Comparison of ENCODE assay signal across 8 cellular contexts in the genomic region with DNA sequence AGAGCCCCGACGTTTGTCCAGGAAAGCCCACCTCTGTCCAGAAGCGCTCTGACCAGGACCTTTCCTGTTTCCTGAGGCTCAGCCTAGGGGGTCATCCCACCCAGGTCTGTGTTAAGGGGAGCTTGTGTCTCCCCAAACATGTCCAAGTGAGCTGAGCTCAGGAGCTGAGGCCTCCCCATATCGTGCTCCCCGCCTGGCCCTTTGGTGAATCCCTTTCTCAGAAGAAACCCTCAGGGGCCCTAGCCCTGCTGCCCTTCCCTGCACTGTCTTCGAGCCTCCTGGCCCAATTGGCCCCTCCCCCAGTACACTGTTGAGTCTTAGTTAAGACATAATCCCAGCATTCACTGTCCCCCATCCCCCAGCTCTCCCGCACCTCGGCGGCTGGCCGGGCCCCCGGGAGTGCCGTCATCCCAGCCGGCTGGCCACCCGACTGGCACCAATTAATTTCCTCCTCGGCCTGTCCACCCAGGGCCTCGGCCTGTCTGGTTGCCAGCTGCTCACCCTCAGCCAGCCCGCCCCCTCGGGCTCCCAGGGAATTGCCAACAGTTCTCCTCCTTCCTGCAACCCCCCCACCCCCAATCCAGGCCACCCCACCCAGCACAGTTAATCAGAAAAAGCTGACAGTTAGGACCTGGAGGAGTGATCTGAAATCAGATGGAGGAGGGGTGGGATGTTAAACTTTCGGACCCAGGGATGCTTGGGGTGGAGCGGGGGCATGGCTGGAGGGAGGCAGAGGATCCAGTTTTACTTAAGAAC. TPM values are rescaled to one million over a fixed set of nuclear protein-coding genes. Genes with fewer than 3 reads are reported as not detected.
A peak's percentile ranks its signal among the peaks of the same experiment; 100 is the strongest.
DNase-seq lines count a peak whose midpoint lies in the region; ATAC-seq, FAIRE-seq and TF ChIP-seq lines count a peak whose summit lies in the region.

No MANE protein-coding gene starts in this region.

- no peak for ATAC-seq in left lobe of liver
- ATAC-seq in HG02970 (IDR thresholded peaks at IDR 0.05; ENCODE audit: low FRiP score, unreplicated experiment): no peak

- H3K27ac ChIP-seq in WERI-Rb-1: peak overlapping the region; percentile 100

- no peaks in the 10 kb centered on the region for H3K9me3 ChIP-seq in WERI-Rb-1 (ENCODE audit: severe bottlenecking)

- H3K4me3 ChIP-seq in WERI-Rb-1 (ENCODE audit: low read depth, low read length): peak overlapping the region; percentile 66

- no peaks in the 10 kb centered on the region for H3K36me3 ChIP-seq in WERI-Rb-1

- DNase-seq in DMS53 treated with DMSO at 0.1 percent for 48 hours (lab: John Stamatoyannopoulos, UW; ENCODE audit: unreplicated experiment) (peak; percentile 20), M059J (ENCODE audit: low read depth) (peak; percentile 97), WERI-Rb-1 (peak; percentile 98), dermis blood vessel endothelial cell (peak; percentile 74), left lobe of liver (ENCODE audit: low spot score) (peak; percentile 65), GM19239 (ENCODE audit: insufficient read length, low spot score) (no peak)
- peak; percentile 41 to 46 for DNase-seq in stimulated activated CD4-positive, alpha-beta T cell treated with anti-CD3 and anti-CD28 coated beads, Interleukin-4, amount 100 ng/mL, for 48 hours (ENCODE audit: low read depth in 2 of 2)

- H3K27me3 ChIP-seq in WERI-Rb-1 (ENCODE audit: insufficient read depth, low read depth, severe bottlenecking): no peaks in the 10 kb centered on the region

- TF ChIP-seq CTCF in WERI-Rb-1 (IDR thresholded peaks at IDR 0.05; ENCODE audit: low read depth, low read length): no peak

- FAIRE-seq in GM19239 (lab: Jason Lieb, UNC): no peak

RNA-seq across cellular contexts. Expression of a gene that starts 13.6 kb away (rescaled TPM):
- 16.6 and 33.0 TPM in 2 replicates for total RNA-seq in M059J (2014; rRNA removed; shearing (Covaris generic))
- total RNA-seq in dermis blood vessel endothelial cell (25.5 and 30.8 TPM in 2 replicates), left lobe of liver (26.5 TPM)

RNA-seq across cellular contexts. Expression of a gene that starts 13.6 kb away (rescaled TPM):
- 122 and 124 TPM in 2 replicates for total RNA-seq in M059J (2014; rRNA removed; shearing (Covaris generic))
- total RNA-seq in dermis blood vessel endothelial cell: 69.9 and 84.6 TPM in 2 replicates
- total RNA-seq in left lobe of liver: 22.7 TPM

RNA-seq across cellular contexts. Expression of a gene that starts 45.7 kb away (rescaled TPM):
- total RNA-seq in M059J (2014; rRNA removed; shearing (Covaris generic)): 48.1 and 126 TPM in 2 replicates
- total RNA-seq in dermis blood vessel endothelial cell (35.9 and 136 TPM in 2 replicates), left lobe of liver (26.7 TPM)

RNA-seq across cellular contexts. Expression of a gene that starts 47.2 kb away (rescaled TPM):
- 19.9 and 23.0 TPM in 2 replicates for total RNA-seq in M059J (2014; rRNA removed; shearing (Covaris generic))
- total RNA-seq in dermis blood vessel endothelial cell (44.7 and 47.0 TPM in 2 replicates), left lobe of liver (15.8 TPM)
